Comparison of ENCODE assay signal across 23 cellular contexts in the genomic region with DNA sequence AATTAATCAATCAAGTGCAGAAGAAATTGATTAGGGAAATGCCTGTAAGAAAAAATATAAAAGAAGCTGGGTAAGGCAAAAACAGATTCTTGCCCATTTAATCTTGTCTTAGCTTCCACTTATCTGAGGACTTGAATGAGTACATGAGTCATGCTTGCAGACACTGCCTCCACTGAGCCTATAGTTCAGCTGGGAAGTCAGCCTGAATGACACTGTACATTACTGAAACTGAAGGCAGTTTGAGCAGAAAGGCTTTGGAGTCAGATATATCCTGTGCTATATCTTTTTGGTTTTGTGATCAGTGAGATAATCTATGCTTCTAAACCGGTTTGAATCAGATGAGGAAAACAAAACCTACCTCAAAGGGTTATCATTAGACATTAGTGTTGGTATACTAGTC.
"Had no signal": no experiment of that assay in that cellular context is flagged by ENCODE, and none has a peak within 500 bp of the region (broad histone marks: within the 10 kb centered on the region; RNA-seq: fewer than 3 reads in every experiment).

No MANE protein-coding gene starts in this region.

- ATAC-seq: left colon; left lung; mucosa of descending colon; naive thymus-derived CD4-positive, alpha-beta T cell; natural killer cell treated with Interleukin-12 subunit alpha and Interleukin-12 subunit beta and Interleukin-15 and Interleukin-18, amount 100 ng/mL, for 72 hours; right lobe of liver; stimulated activated naive B cell treated with anti-CD40 and anti-IgM and Interleukin-4, amounts not matched to agents 10 μg/mL and 1 μg/mL and 100 μg/mL, for 72 hours had no signal

- H3K27me3 ChIP-seq: ovary, right atrium auricular region, right lobe of liver, uterus had no signal

- H3K9me3 Mint-ChIP-seq: natural killer cell treated with Interleukin-12 subunit alpha and Interleukin-12 subunit beta and Interleukin-15 and Interleukin-18, amount 100 ng/mL, for 72 hours; stimulated activated naive CD8-positive, alpha-beta T cell treated with anti-CD3 and anti-CD28 coated beads, Interleukin-15, Interleukin-2, amounts not matched to agents 100 ng/mL and 50 ng/mL, for 24 hours had no signal

- H3K27ac Mint-ChIP-seq: naive thymus-derived CD4-positive, alpha-beta T cell; natural killer cell treated with Interleukin-12 subunit alpha and Interleukin-12 subunit beta and Interleukin-15 and Interleukin-18, amount 100 ng/mL, for 72 hours; progenitor cell of endocrine pancreas; stimulated activated naive B cell treated with anti-CD40 and anti-IgM and Interleukin-4, amounts not matched to agents 10 μg/mL and 1 μg/mL and 100 μg/mL, for 72 hours; stimulated activated naive CD8-positive, alpha-beta T cell treated with anti-CD3 and anti-CD28 coated beads, Interleukin-15, Interleukin-2, amounts not matched to agents 100 ng/mL and 50 ng/mL, for 24 hours; type B pancreatic cell had no signal

- H3K27ac ChIP-seq: left lung, ovary, right atrium auricular region, right lobe of liver, tibial nerve, uterus had no signal

- H3K9me3 ChIP-seq: left lung, mucosa of descending colon, ovary, right atrium auricular region, right lobe of liver, tibial nerve, uterus had no signal

- H3K4me2 ChIP-seq: smooth muscle cell had no signal

- H3K4me1 ChIP-seq: left lung, right atrium auricular region, right lobe of liver, tibial nerve, uterus had no signal

- H3K36me3 ChIP-seq: left lung, ovary, right atrium auricular region, right lobe of liver, tibial nerve, uterus had no signal

- H3K4me1 Mint-ChIP-seq: naive thymus-derived CD4-positive, alpha-beta T cell; stimulated activated naive B cell treated with anti-CD40 and anti-IgM and Interleukin-4, amounts not matched to agents 10 μg/mL and 1 μg/mL and 100 μg/mL, for 72 hours had no signal

- H3K4me3 ChIP-seq: left lung, lung, mucosa of descending colon, ovary, right atrium auricular region, right lobe of liver, smooth muscle cell, tibial nerve, uterus had no signal

- H3K27me3 Mint-ChIP-seq: naive thymus-derived CD4-positive, alpha-beta T cell; progenitor cell of endocrine pancreas; stimulated activated naive CD8-positive, alpha-beta T cell treated with anti-CD3 and anti-CD28 coated beads, Interleukin-15, Interleukin-2, amounts not matched to agents 100 ng/mL and 50 ng/mL, for 24 hours; type B pancreatic cell had no signal

- DNase-seq: hippocampal formation; kidney; left colon; left lung; midbrain; mucosa of descending colon; naive thymus-derived CD4-positive, alpha-beta T cell; ovary; right lobe of liver; stimulated activated CD4-positive, alpha-beta T cell treated with anti-CD3 and anti-CD28 coated beads, Interleukin-1b, Interleukin-23, amount 100 ng/mL, for 48 hours; stimulated activated CD4-positive, alpha-beta T cell treated with anti-CD3 and anti-CD28 coated beads, Interleukin-2, amount 100 ng/mL, for 48 hours; stimulated activated CD4-positive, alpha-beta T cell treated with anti-CD3 and anti-CD28 coated beads, Interleukin-4, amount 100 ng/mL, for 4 hours; stimulated activated naive B cell treated with anti-CD40 and anti-IgM and Interleukin-4, amounts not matched to agents 10 μg/mL and 1 μg/mL and 100 μg/mL, for 72 hours; substantia nigra; uterus had no signal

- H3K4me3 Mint-ChIP-seq: naive thymus-derived CD4-positive, alpha-beta T cell; natural killer cell treated with Interleukin-12 subunit alpha and Interleukin-12 subunit beta and Interleukin-15 and Interleukin-18, amount 100 ng/mL, for 72 hours; stimulated activated naive B cell treated with anti-CD40 and anti-IgM and Interleukin-4, amounts not matched to agents 10 μg/mL and 1 μg/mL and 100 μg/mL, for 72 hours; stimulated activated naive CD8-positive, alpha-beta T cell treated with anti-CD3 and anti-CD28 coated beads, Interleukin-15, Interleukin-2, amounts not matched to agents 100 ng/mL and 50 ng/mL, for 24 hours; type B pancreatic cell had no signal
